Comparison of ENCODE assay signal across 9 cellular contexts in the genomic region with DNA sequence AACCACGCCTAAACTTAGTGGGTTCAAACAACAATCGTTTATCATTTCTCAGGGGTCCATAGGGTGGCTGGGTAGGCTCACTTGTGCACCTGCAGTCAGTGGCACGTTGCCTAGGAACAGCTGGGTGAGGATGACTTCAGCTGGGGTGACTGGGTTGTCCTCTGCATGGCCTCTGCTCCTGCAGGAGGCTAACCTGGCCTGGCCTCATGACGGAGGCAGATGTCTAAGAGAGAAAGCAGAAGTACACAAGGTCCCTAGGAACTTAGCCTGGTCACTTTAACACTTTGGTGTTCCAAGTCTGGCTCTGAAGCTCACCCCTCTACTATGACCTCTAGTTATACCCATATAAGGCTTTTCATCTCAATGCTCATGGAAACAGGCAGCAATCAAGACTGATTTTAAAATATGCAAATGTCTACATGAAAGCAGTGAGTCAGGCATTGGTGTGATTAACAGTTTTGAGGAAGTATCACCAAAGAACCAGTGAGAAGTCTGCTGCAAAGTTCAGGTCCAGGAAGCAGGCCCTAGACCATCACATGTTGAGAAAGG. TPM values are rescaled to one million over a fixed set of nuclear protein-coding genes. Genes with fewer than 3 reads are reported as not detected.
A peak's percentile ranks its signal among the peaks of the same experiment; 100 is the strongest.
DNase-seq lines count a peak whose midpoint lies in the region; ATAC-seq and TF ChIP-seq lines count a peak whose summit lies in the region.
"Had no signal": no experiment of that assay in that cellular context is flagged by ENCODE, and none has a peak within 500 bp of the region (broad histone marks: within the 10 kb centered on the region; RNA-seq: fewer than 3 reads in every experiment).

No MANE protein-coding gene starts in this region.

- peaks cover 33% of the 10 kb centered on the region for H3K4me1 Mint-ChIP-seq in CD14-positive monocyte
- peaks cover 7% of the 10 kb centered on the region for H3K4me1 Mint-ChIP-seq in activated CD4-positive, alpha-beta memory T cell treated with anti-CD3 and anti-CD28 coated beads for 36 hours (ENCODE audit: low read depth)

- no peaks in the 10 kb centered on the region for H3K36me3 ChIP-seq in mesendoderm (ENCODE audit: control insufficient read depth, insufficient read depth, low read length)

- CTCF ChIA-PET in activated CD4-positive, alpha-beta memory T cell treated with anti-CD3 and anti-CD28 coated beads for 36 hours (lab: Charles Lee), result no interaction called here

- H4K5ac ChIP-seq in mesendoderm (ENCODE audit: low read length), result no peak overlapping the region

- no peak for TF ChIP-seq CTCF in CD14-positive monocyte (IDR thresholded peaks at IDR 0.05)

- no peak overlapping the region for H2BK15ac ChIP-seq in mesendoderm (replicated peaks; ENCODE audit: low read depth)

- H3K23ac ChIP-seq in mesendoderm (ENCODE audit: low read length), result no peak overlapping the region

- no peaks in the 10 kb centered on the region for H3K27me3 ChIP-seq in mesendoderm (ENCODE audit: insufficient read depth, low read length, poor library complexity)

- peak; percentile 91 for DNase-seq in CD14-positive monocyte (ENCODE audit: low spot score)
- DNase-seq in SKM-1 treated with dmso at 0.1 percent for 144 hours (lab: John Stamatoyannopoulos, UW; ENCODE audit: unreplicated experiment), result peak; percentile 84
- no peak for DNase-seq in mesendoderm
- no peak for DNase-seq in NCI-H146 (lab: John Stamatoyannopoulos, UW)
- no peak for DNase-seq in amygdala (lab: John Stamatoyannopoulos, UW)
- DNase-seq in activated CD4-positive, alpha-beta memory T cell treated with anti-CD3 and anti-CD28 coated beads for 36 hours, result no peak
- DNase-seq: NCI-H1048 had no signal

- H3K4me1 ChIP-seq in mesendoderm (ENCODE audit: control insufficient read depth, low read depth, low read length), result peaks cover 2% of the 10 kb centered on the region

- no peaks in the 10 kb centered on the region for H3K36me3 Mint-ChIP-seq in CD14-positive monocyte
- H3K36me3 Mint-ChIP-seq in activated CD4-positive, alpha-beta memory T cell treated with anti-CD3 and anti-CD28 coated beads for 36 hours, result no peaks in the 10 kb centered on the region

- H3K27me3 Mint-ChIP-seq in CD14-positive monocyte (ENCODE audit: low read depth in 3 of 3), result peaks cover 0 to 3% (median 3%) of the 10 kb centered on the region in 3 donors
- peaks cover 2% of the 10 kb centered on the region for H3K27me3 Mint-ChIP-seq in activated CD4-positive, alpha-beta memory T cell treated with anti-CD3 and anti-CD28 coated beads for 36 hours

- no peak overlapping the region for H3K18ac ChIP-seq in mesendoderm (ENCODE audit: low read length)

- no peak overlapping the region for H2AK5ac ChIP-seq in mesendoderm (ENCODE audit: low read length)

- no peaks in the 10 kb centered on the region for H3K9me3 Mint-ChIP-seq in CD14-positive monocyte
- H3K9me3 Mint-ChIP-seq in activated CD4-positive, alpha-beta memory T cell treated with anti-CD3 and anti-CD28 coated beads for 36 hours, result no peaks in the 10 kb centered on the region

- no peak overlapping the region for H3K4me2 ChIP-seq in mesendoderm (ENCODE audit: low read length)

- no peak overlapping the region for H3K27ac ChIP-seq in mesendoderm (ENCODE audit: low read depth, low read length)

- H2BK5ac ChIP-seq in mesendoderm (ENCODE audit: low read length), result no peak overlapping the region

- H3K56ac ChIP-seq in mesendoderm (ENCODE audit: low read length), result no peak overlapping the region

- H3K9ac ChIP-seq in mesendoderm (ENCODE audit: low read length), result no peak overlapping the region

- no CpG with 5 or more reads among the region's 4 CpGs for WGBS in mesendoderm (ENCODE audit: extremely low coverage, insufficient coverage, low lambda C conversion rate)

- POLR2A ChIA-PET in activated CD4-positive, alpha-beta memory T cell treated with anti-CD3 and anti-CD28 coated beads for 36 hours (lab: Charles Lee), result no interaction called here

- H3K27ac Mint-ChIP-seq in CD14-positive monocyte, result peak overlapping the region; percentile 73 to 94 (median 87)
- H3K27ac Mint-ChIP-seq in activated CD4-positive, alpha-beta memory T cell treated with anti-CD3 and anti-CD28 coated beads for 36 hours, result no peak overlapping the region

- ATAC-seq in GM19324 (IDR thresholded peaks at IDR 0.05; ENCODE audit: low FRiP score, unreplicated experiment) (peak; percentile 86), HG03064 (IDR thresholded peaks at IDR 0.05; ENCODE audit: low read depth, unreplicated experiment) (peak; percentile 77)

- peak overlapping the region in 1 of 2 donors; percentile 9 for H3K4me3 Mint-ChIP-seq in CD14-positive monocyte
- H3K4me3 Mint-ChIP-seq in activated CD4-positive, alpha-beta memory T cell treated with anti-CD3 and anti-CD28 coated beads for 36 hours, result no peak overlapping the region

- H3K79me2 ChIP-seq in mesendoderm (ENCODE audit: control insufficient read depth, insufficient read depth, low read length), result no peaks in the 10 kb centered on the region

- H3K4me3 ChIP-seq in mesendoderm (ENCODE audit: low read length), result no peak overlapping the region

- no peak overlapping the region for H2BK120ac ChIP-seq in mesendoderm (ENCODE audit: low read depth, low read length)

- no peak overlapping the region for H4K8ac ChIP-seq in mesendoderm (ENCODE audit: low read depth, low read length)

- no peak overlapping the region for H3K4ac ChIP-seq in mesendoderm (ENCODE audit: low read depth, low read length)

- intact Hi-C loops in CD14-positive monocyte (cut with micrococcal nuclease), result loop anchor here (5.0 to 10.0 kb wide), 2 partner anchors 169 to 181 kb away; no protein-coding TSS in a partner anchor
- intact Hi-C loops in activated CD4-positive, alpha-beta memory T cell treated with anti-CD3 and anti-CD28 coated beads for 36 hours (cut with micrococcal nuclease), result no loop called here

- H3K79me1 ChIP-seq in mesendoderm (ENCODE audit: low read length), result no peaks in the 10 kb centered on the region

RNA-seq across cellular contexts. Expression of gene OLFML1, which starts 10.8 kb away (rescaled TPM):
- polyA plus RNA-seq in CD14-positive monocyte, result under 1 TPM; 0.11 to 0.17 TPM
- 1.3 TPM for polyA plus RNA-seq in mesendoderm (2013, experiment 1 of 2)
- polyA plus RNA-seq in mesendoderm (2013, experiment 2 of 2), result 1.2 TPM
- not detected for total RNA-seq in activated CD4-positive, alpha-beta memory T cell treated with anti-CD3 and anti-CD28 coated beads for 36 hours

RNA-seq across cellular contexts. Expression of gene PPFIBP2, which starts 17.7 kb away (rescaled TPM):
- polyA plus RNA-seq in CD14-positive monocyte, result 1 to 10 TPM; 5.9 to 8.6 TPM
- polyA plus RNA-seq in mesendoderm (2013, experiment 1 of 2), result 5.2 TPM
- 5.5 TPM for polyA plus RNA-seq in mesendoderm (2013, experiment 2 of 2)
- total RNA-seq in activated CD4-positive, alpha-beta memory T cell treated with anti-CD3 and anti-CD28 coated beads for 36 hours, result 1 to 10 TPM; 8.8 to 9.2 TPM

Comparison
In these comparisons a context has a peak if more than half of its experiments do, and no peak if none do; other contexts are left out.
1. DNase-seq: peak in CD14-positive monocyte (single experiment) and SKM-1 treated with dmso at 0.1 percent for 144 hours (single experiment); none in mesendoderm (single experiment), NCI-H146 (single experiment), amygdala (0 of 56) and activated CD4-positive, alpha-beta memory T cell treated with anti-CD3 and anti-CD28 coated beads for 36 hours (single experiment).